In the genomic region with DNA sequence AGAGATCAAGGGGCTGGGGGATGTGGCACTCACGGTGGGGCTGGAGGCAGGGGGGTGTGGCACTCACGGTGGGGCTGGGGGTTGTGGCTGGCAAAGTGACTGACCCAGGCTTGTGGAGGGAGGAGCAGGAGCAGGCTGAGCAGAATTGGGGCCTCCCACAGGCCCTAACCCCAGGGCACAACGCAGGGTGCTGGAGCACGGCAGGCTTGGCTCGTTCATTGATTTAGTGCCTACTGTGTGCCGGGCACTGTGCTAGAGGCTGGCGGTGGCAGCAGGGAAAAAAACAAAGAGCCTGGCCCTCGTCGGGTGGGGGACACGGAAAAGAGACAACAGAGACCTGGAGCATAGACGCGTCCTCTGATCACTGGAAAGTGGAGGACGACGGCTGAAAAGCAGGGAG, we compare ENCODE assay signal across 15 cellular contexts.
DNase-seq lines count a peak whose midpoint lies in the region; ATAC-seq and TF ChIP-seq lines count a peak whose summit lies in the region.
"Had no signal": no experiment of that assay in that cellular context is flagged by ENCODE, and none has a peak within 500 bp of the region (broad histone marks: within the 10 kb centered on the region; RNA-seq: fewer than 3 reads in every experiment).

No MANE protein-coding gene starts in this region.

- 86 to 95% methylated on average over 8 to 14 of the region's 14 CpGs for WGBS in endodermal cell (ENCODE audit: insufficient coverage in 1 of 2, insufficient read length in 1 of 2), 2 experiments

- H3K79me2 ChIP-seq in neural progenitor cell (ENCODE audit: low read depth), result no peaks in the 10 kb centered on the region

- H2AFZ ChIP-seq in neural progenitor cell (replicated peaks), result no peak overlapping the region
- H2AFZ ChIP-seq: GM23248 had no signal

- no peak for DNase-seq in activated CD8-positive, alpha-beta T cell treated with anti-CD3 and anti-CD28 coated beads, Interleukin-2, amount 10 ng/mL, durations not matched to agents 7 days and 5 days
- no peak for DNase-seq in activated CD8-positive, alpha-beta T cell treated with anti-CD3 and anti-CD28 coated beads for 36 hours
- DNase-seq in endodermal cell (peak; percentile 43), neural progenitor cell (ENCODE audit: low spot score) (no peak), Right ventricle myocardium superior (no peak), activated gamma-delta T cell (lab: John Stamatoyannopoulos, UW) (no peak)
- DNase-seq: AML-193; Caco-2; CD4-positive, alpha-beta T cell; GM23248; H9 had no signal

- POLR2A ChIA-PET in activated CD8-positive, alpha-beta T cell treated with anti-CD3 and anti-CD28 coated beads, Interleukin-2, amount 10 ng/mL, durations not matched to agents 7 days and 5 days (lab: Charles Lee), result no interaction called here
- POLR2A ChIA-PET in activated CD8-positive, alpha-beta T cell treated with anti-CD3 and anti-CD28 coated beads for 36 hours (lab: Charles Lee), result no interaction called here

- H3K36me3 ChIP-seq in endodermal cell (ENCODE audit: control insufficient read depth, insufficient read depth, low read length) (no peaks in the 10 kb centered on the region), neural progenitor cell (no peaks in the 10 kb centered on the region)

- intact Hi-C loops in activated CD8-positive, alpha-beta T cell treated with anti-CD3 and anti-CD28 coated beads for 36 hours (cut with micrococcal nuclease), result no loop called here
- intact Hi-C loops in Right ventricle myocardium superior (cut with DNase I), result loop anchor here (10.0 kb wide), 2 partner anchors 82 to 212 kb away; a partner anchor contains a TSS

- no peak for TF ChIP-seq CTCF in activated CD8-positive, alpha-beta T cell treated with anti-CD3 and anti-CD28 coated beads for 36 hours (IDR thresholded peaks at IDR 0.05)
- TF ChIP-seq CTCF in endodermal cell (conservative IDR thresholded peaks at IDR 0.05), result no peak
- no peak for TF ChIP-seq CTCF in neural progenitor cell (IDR thresholded peaks at IDR 0.05)

- peak; percentile 18 for ATAC-seq in activated CD8-positive, alpha-beta T cell treated with anti-CD3 and anti-CD28 coated beads, Interleukin-2, amount 10 ng/mL, durations not matched to agents 7 days and 5 days
- no peak for ATAC-seq in activated CD8-positive, alpha-beta T cell treated with anti-CD3 and anti-CD28 coated beads for 36 hours
- ATAC-seq in GM19463 (IDR thresholded peaks at IDR 0.05; ENCODE audit: unreplicated experiment) (no peak), Right ventricle myocardium superior (ENCODE audit: poor library complexity) (no peak)
- ATAC-seq: A549 had no signal

- no peaks in the 10 kb centered on the region for H4K20me1 ChIP-seq in neural progenitor cell (ENCODE audit: low read depth)

- peaks cover 18% of the 10 kb centered on the region for H3F3A ChIP-seq in neural progenitor cell (ENCODE audit: low read depth)

- no peaks in the 10 kb centered on the region for H3K4me1 Mint-ChIP-seq in activated CD8-positive, alpha-beta T cell treated with anti-CD3 and anti-CD28 coated beads, Interleukin-2, amount 10 ng/mL, durations not matched to agents 7 days and 5 days (ENCODE audit: low read depth)
- H3K4me1 Mint-ChIP-seq in activated CD8-positive, alpha-beta T cell treated with anti-CD3 and anti-CD28 coated beads for 36 hours (ENCODE audit: low read depth), result no peaks in the 10 kb centered on the region
- no peaks in the 10 kb centered on the region for H3K4me1 Mint-ChIP-seq in endodermal cell
- H3K4me1 Mint-ChIP-seq in neural progenitor cell, result peaks cover 8% of the 10 kb centered on the region

- no peaks in the 10 kb centered on the region for H3K9me3 ChIP-seq in endodermal cell (ENCODE audit: control insufficient read depth, low read length)
- no peaks in the 10 kb centered on the region for H3K9me3 ChIP-seq in neural progenitor cell (ENCODE audit: low read depth)
- H3K9me3 ChIP-seq: A549, Caco-2 had no signal

- H3K4me1 ChIP-seq in endodermal cell (ENCODE audit: control insufficient read depth, insufficient read depth, low read length) (no peaks in the 10 kb centered on the region), neural progenitor cell (peaks cover 6% of the 10 kb centered on the region)
- H3K4me1 ChIP-seq: A549, Caco-2 had no signal

- H3K9ac ChIP-seq in endodermal cell (ENCODE audit: extremely low read depth, low read length, poor library complexity, severe bottlenecking), result no peak overlapping the region
- H3K9ac ChIP-seq in neural progenitor cell, result no peak overlapping the region
- H3K9ac ChIP-seq: GM23248 had no signal

- H3K27me3 ChIP-seq in endodermal cell (ENCODE audit: control insufficient read depth, insufficient read depth, low read length, poor library complexity, severe bottlenecking) (no peaks in the 10 kb centered on the region), neural progenitor cell (no peaks in the 10 kb centered on the region)

- H3K4me3 ChIP-seq in endodermal cell (ENCODE audit: low read length) (no peak overlapping the region), neural progenitor cell (no peak overlapping the region)
- H3K4me3 ChIP-seq: A549, GM23248 had no signal

- no peaks in the 10 kb centered on the region for H3K27me3 Mint-ChIP-seq in activated CD8-positive, alpha-beta T cell treated with anti-CD3 and anti-CD28 coated beads, Interleukin-2, amount 10 ng/mL, durations not matched to agents 7 days and 5 days (ENCODE audit: low read depth)
- H3K27me3 Mint-ChIP-seq in activated CD8-positive, alpha-beta T cell treated with anti-CD3 and anti-CD28 coated beads for 36 hours, result no peaks in the 10 kb centered on the region
- no peaks in the 10 kb centered on the region for H3K27me3 Mint-ChIP-seq in endodermal cell (ENCODE audit: insufficient read depth)
- peaks cover 5% of the 10 kb centered on the region for H3K27me3 Mint-ChIP-seq in neural progenitor cell (ENCODE audit: insufficient read depth, low read depth)
- H3K27me3 Mint-ChIP-seq: CD4-positive, alpha-beta T cell had no signal

- no peak overlapping the region for H3K4me3 Mint-ChIP-seq in activated CD8-positive, alpha-beta T cell treated with anti-CD3 and anti-CD28 coated beads, Interleukin-2, amount 10 ng/mL, durations not matched to agents 7 days and 5 days
- no peak overlapping the region for H3K4me3 Mint-ChIP-seq in activated CD8-positive, alpha-beta T cell treated with anti-CD3 and anti-CD28 coated beads for 36 hours
- H3K4me3 Mint-ChIP-seq in endodermal cell (no peak overlapping the region), neural progenitor cell (no peak overlapping the region)
- H3K4me3 Mint-ChIP-seq: CD4-positive, alpha-beta T cell had no signal

- no peak overlapping the region for H3K27ac ChIP-seq in endodermal cell (ENCODE audit: low read depth, low read length)
- no peak overlapping the region for H3K27ac ChIP-seq in neural progenitor cell
- H3K27ac ChIP-seq: 22Rv1, A549, C4-2B, GM23248 had no signal

- no peaks in the 10 kb centered on the region for H3K9me3 Mint-ChIP-seq in activated CD8-positive, alpha-beta T cell treated with anti-CD3 and anti-CD28 coated beads, Interleukin-2, amount 10 ng/mL, durations not matched to agents 7 days and 5 days (ENCODE audit: insufficient read depth)
- H3K9me3 Mint-ChIP-seq in activated CD8-positive, alpha-beta T cell treated with anti-CD3 and anti-CD28 coated beads for 36 hours, result no peaks in the 10 kb centered on the region
- H3K9me3 Mint-ChIP-seq in endodermal cell, result no peaks in the 10 kb centered on the region
- no peaks in the 10 kb centered on the region for H3K9me3 Mint-ChIP-seq in neural progenitor cell
- H3K9me3 Mint-ChIP-seq: CD4-positive, alpha-beta T cell; H9 had no signal

- H3K4me2 ChIP-seq in neural progenitor cell, result peak overlapping the region; percentile 13
- H3K4me2 ChIP-seq: A549 had no signal

- no peak overlapping the region for H3K27ac Mint-ChIP-seq in activated CD8-positive, alpha-beta T cell treated with anti-CD3 and anti-CD28 coated beads, Interleukin-2, amount 10 ng/mL, durations not matched to agents 7 days and 5 days
- no peak overlapping the region for H3K27ac Mint-ChIP-seq in activated CD8-positive, alpha-beta T cell treated with anti-CD3 and anti-CD28 coated beads for 36 hours
- no peak overlapping the region for H3K27ac Mint-ChIP-seq in endodermal cell
- peak overlapping the region; percentile 32 for H3K27ac Mint-ChIP-seq in neural progenitor cell
- H3K27ac Mint-ChIP-seq: CD4-positive, alpha-beta T cell had no signal

- H3K36me3 Mint-ChIP-seq in activated CD8-positive, alpha-beta T cell treated with anti-CD3 and anti-CD28 coated beads, Interleukin-2, amount 10 ng/mL, durations not matched to agents 7 days and 5 days (ENCODE audit: low read depth), result no peaks in the 10 kb centered on the region
- no peaks in the 10 kb centered on the region for H3K36me3 Mint-ChIP-seq in activated CD8-positive, alpha-beta T cell treated with anti-CD3 and anti-CD28 coated beads for 36 hours (ENCODE audit: low read depth)
- no peaks in the 10 kb centered on the region for H3K36me3 Mint-ChIP-seq in endodermal cell (ENCODE audit: low read depth)
- no peaks in the 10 kb centered on the region for H3K36me3 Mint-ChIP-seq in neural progenitor cell

- CTCF ChIA-PET in activated CD8-positive, alpha-beta T cell treated with anti-CD3 and anti-CD28 coated beads, Interleukin-2, amount 10 ng/mL, durations not matched to agents 7 days and 5 days (lab: Charles Lee), result no interaction called here
- CTCF ChIA-PET in activated CD8-positive, alpha-beta T cell treated with anti-CD3 and anti-CD28 coated beads for 36 hours (lab: Charles Lee), result interaction anchor here (0.8 kb wide), 1 partner anchor 18 kb away, joined by 3 read pairs; no protein-coding TSS in a partner anchor
